ENCODE assay signal across 7 cellular contexts in genomic region chr7:131109757-131110293, GRCh38.
DNase-seq lines count a peak whose midpoint lies in the region; ATAC-seq and TF ChIP-seq lines count a peak whose summit lies in the region.

No MANE protein-coding gene starts in this region.

- H3K36me3 ChIP-seq in OCI-LY1 (ENCODE audit: insufficient read depth, low read length) (peaks cover 32% of the 10 kb centered on the region), esophagus muscularis mucosa (no peaks in the 10 kb centered on the region)

- H3K27me3 Mint-ChIP-seq in activated T-cell treated with anti-CD3 and anti-CD28 coated beads, Interleukin-2, amount 50 U/mL, for 72 hours (ENCODE audit: low read depth): peaks cover 11% of the 10 kb centered on the region
- no peaks in the 10 kb centered on the region for H3K27me3 Mint-ChIP-seq in stimulated activated naive B cell treated with anti-CD40 and anti-IgM and Interleukin-4, amounts not matched to agents 10 μg/mL and 1 μg/mL and 100 μg/mL, for 72 hours

- H3K4me3 Mint-ChIP-seq in activated T-cell treated with anti-CD3 and anti-CD28 coated beads, Interleukin-2, amount 50 U/mL, for 72 hours: peak overlapping the region; percentile 97 to 99
- peak overlapping the region; percentile 88 to 98 for H3K4me3 Mint-ChIP-seq in stimulated activated naive B cell treated with anti-CD40 and anti-IgM and Interleukin-4, amounts not matched to agents 10 μg/mL and 1 μg/mL and 100 μg/mL, for 72 hours

- peak overlapping the region; percentile 100 for H3K27ac Mint-ChIP-seq in activated T-cell treated with anti-CD3 and anti-CD28 coated beads, Interleukin-2, amount 50 U/mL, for 72 hours
- H3K27ac Mint-ChIP-seq in stimulated activated naive B cell treated with anti-CD40 and anti-IgM and Interleukin-4, amounts not matched to agents 10 μg/mL and 1 μg/mL and 100 μg/mL, for 72 hours: peak overlapping the region; percentile 99

- H3K9me2 ChIP-seq in OCI-LY1 (ENCODE audit: low read depth, low read length): no peaks in the 10 kb centered on the region

- no peaks in the 10 kb centered on the region for H4K20me1 ChIP-seq in OCI-LY1 (ENCODE audit: insufficient read depth, low read length)

- WGBS in esophagus muscularis mucosa: 2% methylated on average over 18 of the region's 37 CpGs

- no peaks in the 10 kb centered on the region for H3K9me3 ChIP-seq in OCI-LY1 (ENCODE audit: low read length)
- H3K9me3 ChIP-seq in esophagus muscularis mucosa: no peaks in the 10 kb centered on the region

- peaks cover 51% of the 10 kb centered on the region for H3K4me1 ChIP-seq in OCI-LY1 (ENCODE audit: insufficient read depth, low read length, severe bottlenecking)
- H3K4me1 ChIP-seq in esophagus muscularis mucosa: peaks cover 5 to 46% (median 40%) of the 10 kb centered on the region in 4 donors

- no peaks in the 10 kb centered on the region for H3K27me3 ChIP-seq in OCI-LY1 (ENCODE audit: insufficient read depth, low read length)
- no peaks in the 10 kb centered on the region for H3K27me3 ChIP-seq in esophagus muscularis mucosa

- peak; percentile 9 for TF ChIP-seq POLR2A in esophagus muscularis mucosa (IDR thresholded peaks at IDR 0.05; ENCODE audit: low read depth)

- peaks cover 0 to 2% of the 10 kb centered on the region in 2 donors for H3K9me3 Mint-ChIP-seq in activated T-cell treated with anti-CD3 and anti-CD28 coated beads, Interleukin-2, amount 50 U/mL, for 72 hours
- H3K9me3 Mint-ChIP-seq in stimulated activated naive B cell treated with anti-CD40 and anti-IgM and Interleukin-4, amounts not matched to agents 10 μg/mL and 1 μg/mL and 100 μg/mL, for 72 hours: no peaks in the 10 kb centered on the region

- peaks cover 55% of the 10 kb centered on the region for H3K4me1 Mint-ChIP-seq in activated T-cell treated with anti-CD3 and anti-CD28 coated beads, Interleukin-2, amount 50 U/mL, for 72 hours (ENCODE audit: low read depth)
- peaks cover 28 to 63% of the 10 kb centered on the region in 2 donors for H3K4me1 Mint-ChIP-seq in stimulated activated naive B cell treated with anti-CD40 and anti-IgM and Interleukin-4, amounts not matched to agents 10 μg/mL and 1 μg/mL and 100 μg/mL, for 72 hours

- no peaks in the 10 kb centered on the region for H3F3A ChIP-seq in OCI-LY1 (ENCODE audit: insufficient read depth, low read length)

- no peak overlapping the region for H2AFZ ChIP-seq in OCI-LY1 (ENCODE audit: low read length)

- peak overlapping the region; percentile 88 for H3K27ac ChIP-seq in OCI-LY1 (ENCODE audit: low read depth, low read length, poor library complexity, severe bottlenecking)
- H3K27ac ChIP-seq in esophagus muscularis mucosa (replicated peaks in 1 of 4): peak overlapping the region; percentile 98 to 99 (median 98)

- peak overlapping the region; percentile 78 for H3K9ac ChIP-seq in OCI-LY1 (ENCODE audit: low read length)

- peak overlapping the region; percentile 87 for H3K4me2 ChIP-seq in OCI-LY1 (ENCODE audit: low read length)

- intact Hi-C loops in esophagus muscularis mucosa (cut with DNase I): loop anchor here (5.0 to 10.0 kb wide), 3 partner anchors 43 to 315 kb away; partner anchors contain the start of gene MKLN1

- TF ChIP-seq CTCF in GM13977 (IDR thresholded peaks at IDR 0.05; ENCODE audit: extremely low read depth, insufficient read depth, missing control alignments) (no peak), OCI-LY1 (IDR thresholded peaks at IDR 0.05; ENCODE audit: low read length) (no peak), esophagus muscularis mucosa (IDR thresholded peaks at IDR 0.05) (no peak)

- H3K4me3 ChIP-seq in OCI-LY1 (ENCODE audit: low read depth, low read length, poor library complexity, severe bottlenecking): peak overlapping the region; percentile 79
- peak overlapping the region; percentile 74 to 97 (median 94) for H3K4me3 ChIP-seq in esophagus muscularis mucosa

- peaks cover 42% of the 10 kb centered on the region for H3K79me2 ChIP-seq in OCI-LY1 (ENCODE audit: insufficient read depth, low read length)

- no peak for TF ChIP-seq EP300 in esophagus muscularis mucosa (IDR thresholded peaks at IDR 0.05)

- in situ Hi-C loops in GM13977 (cut with MboI; ENCODE audit: low pct_unique_long_range_greater_than_20kb, low sequenced_read_pairs, unreplicated experiment): no loop called here

- peak; percentile 74 for DNase-seq in GM13977 (ENCODE audit: low spot score)
- DNase-seq in activated T-cell treated with anti-CD3 and anti-CD28 coated beads, Interleukin-2, amount 50 U/mL, for 72 hours: peak; percentile 83 to 86
- peak; percentile 97 for DNase-seq in esophagus muscularis mucosa (ENCODE audit: extremely low spot score)
- DNase-seq in myocyte (ENCODE audit: low read depth): peak; percentile 95
- peak; percentile 60 for DNase-seq in stimulated activated naive B cell treated with anti-CD40 and anti-IgM and Interleukin-4, amounts not matched to agents 10 μg/mL and 1 μg/mL and 100 μg/mL, for 72 hours

- peaks cover 24 to 27% of the 10 kb centered on the region in 2 donors for H3K36me3 Mint-ChIP-seq in activated T-cell treated with anti-CD3 and anti-CD28 coated beads, Interleukin-2, amount 50 U/mL, for 72 hours (ENCODE audit: insufficient read depth in 2 of 2)
- H3K36me3 Mint-ChIP-seq in stimulated activated naive B cell treated with anti-CD40 and anti-IgM and Interleukin-4, amounts not matched to agents 10 μg/mL and 1 μg/mL and 100 μg/mL, for 72 hours: peaks cover 18 to 19% of the 10 kb centered on the region in 2 donors

- peak; percentile 17 for ATAC-seq in HG03460 (IDR thresholded peaks at IDR 0.05; ENCODE audit: unreplicated experiment)
- ATAC-seq in activated T-cell treated with anti-CD3 and anti-CD28 coated beads, Interleukin-2, amount 50 U/mL, for 72 hours (replicated peaks in 1 of 2): peak; percentile 2 to 14
- peak in 1 of 2 donors; percentile 1 for ATAC-seq in stimulated activated naive B cell treated with anti-CD40 and anti-IgM and Interleukin-4, amounts not matched to agents 10 μg/mL and 1 μg/mL and 100 μg/mL, for 72 hours (replicated peaks)
